Comparison of ENCODE assay signal across 11 cellular contexts in the genomic region with DNA sequence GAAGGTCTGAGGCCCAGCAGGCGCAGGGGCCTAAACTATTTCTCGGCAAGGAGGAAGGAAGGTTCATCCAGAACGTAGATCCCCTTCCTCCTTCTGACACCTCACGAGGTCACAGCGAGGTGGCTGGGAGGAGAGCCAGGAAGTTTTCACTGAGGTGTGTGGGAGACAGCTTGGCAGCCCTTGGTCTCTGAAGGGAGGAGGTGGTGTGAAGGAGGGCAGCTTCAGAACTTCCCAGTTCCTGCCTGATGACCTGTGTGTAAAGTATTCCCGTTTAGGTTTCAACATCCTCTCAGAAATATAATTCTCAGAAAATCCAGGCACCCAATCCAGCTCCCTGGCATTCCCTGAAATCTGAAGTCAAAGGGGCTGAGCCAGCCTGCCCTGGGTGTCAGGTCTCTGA. TPM values are rescaled to one million over a fixed set of nuclear protein-coding genes. Genes with fewer than 3 reads are reported as not detected.
DNase-seq lines count a peak whose midpoint lies in the region; ATAC-seq and TF ChIP-seq lines count a peak whose summit lies in the region.
"Not testable (repeated sequence)": the region's sequence is repeated elsewhere in the genome, so short reads cannot be mapped to it uniquely, and the experiment has no call there.
"Had no signal": no experiment of that assay in that cellular context is flagged by ENCODE, and none has a peak within 500 bp of the region (broad histone marks: within the 10 kb centered on the region; RNA-seq: fewer than 3 reads in every experiment).

No MANE protein-coding gene starts in this region.

- not testable (repeated sequence) for H3K9me3 Mint-ChIP-seq in Caco-2 (ENCODE audit: unreplicated experiment); mesothelial cell of epicardium

- H3K4me2 ChIP-seq in IMR-90 (ENCODE audit: low read depth, low read length), result not testable (repeated sequence)

- not testable (repeated sequence) for H3K79me1 ChIP-seq in IMR-90 (ENCODE audit: low read depth in 1 of 2, low read length in 2 of 2)

- CTCF ChIA-PET in Caco-2 (lab: Charles Lee); IMR-90 (lab: Yijun Ruan, JAX): not testable (repeated sequence)

- DNase-seq in Caco-2; breast epithelium (ENCODE audit: low spot score in 2 of 2); esophagus muscularis mucosa (ENCODE audit: extremely low spot score); mesothelial cell of epicardium (ENCODE audit: low spot score in 2 of 2, unreplicated experiment in 2 of 2): not testable (repeated sequence)
- DNase-seq in HCEC 1CT, result peak; percentile 3
- peak; percentile 7 for DNase-seq in IMR-90
- peak; percentile 16 for DNase-seq in left ventricle myocardium inferior
- DNase-seq in upper lobe of right lung, result peak; percentile 73

- BruUV-seq in Caco-2 (replicated peaks; lab: Mats Ljungman, UMichigan); IMR-90 (replicated peaks; lab: Mats Ljungman, UMichigan): not testable (repeated sequence)

- H2BK20ac ChIP-seq in IMR-90 (ENCODE audit: low read depth, low read length), result not testable (repeated sequence)

- H3K9me3 ChIP-seq in Caco-2; IMR-90 (ENCODE audit: control insufficient read depth, insufficient read depth, low read length); breast epithelium; esophagus muscularis mucosa; left ventricle myocardium inferior (replicated peaks); upper lobe of right lung: not testable (repeated sequence)

- peak overlapping the region; percentile 15; the same call in 1 of the 2 replicates for H2BK120ac ChIP-seq in IMR-90 (ENCODE audit: low read depth, low read length)

- not testable (repeated sequence) for H2BK5ac ChIP-seq in IMR-90 (ENCODE audit: low read depth, low read length, poor library complexity, severe bottlenecking)

- H3K4me1 Mint-ChIP-seq in Caco-2 (ENCODE audit: low read depth, unreplicated experiment) (peaks cover 29% of the 10 kb centered on the region), mesothelial cell of epicardium (peaks cover 37% of the 10 kb centered on the region)

- peak overlapping the region; percentile 42 for H3K27ac Mint-ChIP-seq in Caco-2 (ENCODE audit: unreplicated experiment)
- peak overlapping the region; percentile 79 for H3K27ac Mint-ChIP-seq in mesothelial cell of epicardium

- dilution Hi-C loops in IMR-90 (cut with HindIII; ENCODE audit: low sequenced_read_pairs, unreplicated experiment), result not testable (repeated sequence)

- not testable (repeated sequence) for H3K27ac ChIP-seq in IMR-90 (ENCODE audit: insufficient read depth, low read length)
- H3K27ac ChIP-seq in breast epithelium, result peak overlapping the region; percentile 25 to 73
- H3K27ac ChIP-seq in esophagus muscularis mucosa (replicated peaks in 1 of 4), result peak overlapping the region; percentile 43 to 71 (median 64)
- peak overlapping the region; percentile 33 for H3K27ac ChIP-seq in left ventricle myocardium inferior (replicated peaks)
- H3K27ac ChIP-seq in upper lobe of right lung, result peak overlapping the region; percentile 58

- not testable (repeated sequence) for H3K14ac ChIP-seq in IMR-90 (replicated peaks; ENCODE audit: low read depth, low read length)

- no CpG with 5 or more reads among the region's 6 CpGs for WGBS in IMR-90 (ENCODE audit: extremely low coverage in 2 of 2, insufficient read length in 1 of 2), 2 experiments
- 0% methylated on average over 3 of the region's 6 CpGs for WGBS in esophagus muscularis mucosa

- H3K4me3 ChIP-seq in Caco-2 (ENCODE audit: low read depth, low read length); IMR-90 (ENCODE audit: insufficient read depth, low read depth, low read length); breast epithelium; esophagus muscularis mucosa; left ventricle myocardium inferior; upper lobe of right lung: not testable (repeated sequence)

- not testable (repeated sequence) for H4K5ac ChIP-seq in IMR-90 (ENCODE audit: low read depth, low read length)

- TF ChIP-seq RAD21 in IMR-90 (IDR thresholded peaks at IDR 0.05; ENCODE audit: low read length), result not testable (repeated sequence)

- not testable (repeated sequence) for H2AK5ac ChIP-seq in IMR-90 (ENCODE audit: low read depth, low read length)

- TF ChIP-seq CTCF in Caco-2 (IDR thresholded peaks at IDR 0.05; ENCODE audit: insufficient read depth in 1 of 2, low read depth in 1 of 2, low read length in 1 of 2, severe bottlenecking in 1 of 2, unreplicated experiment in 1 of 2); IMR-90 (conservative IDR thresholded peaks at IDR 0.05; ENCODE audit: low read depth, low read length); breast epithelium (IDR thresholded peaks at IDR 0.05); esophagus muscularis mucosa (IDR thresholded peaks at IDR 0.05); left ventricle myocardium inferior (IDR thresholded peaks at IDR 0.05; ENCODE audit: borderline replicate concordance); mesothelial cell of epicardium (IDR thresholded peaks at IDR 0.05; ENCODE audit: unreplicated experiment); upper lobe of right lung (IDR thresholded peaks at IDR 0.05): not testable (repeated sequence)

- not testable (repeated sequence) for H3K4me1 ChIP-seq in Caco-2; IMR-90 (ENCODE audit: control insufficient read depth, insufficient read depth, low read length); breast epithelium; left ventricle myocardium inferior
- H3K4me1 ChIP-seq in esophagus muscularis mucosa (peaks cover 0 to 12% (median 4%) of the 10 kb centered on the region in 4 donors), upper lobe of right lung (peaks cover 11% of the 10 kb centered on the region)

- H3K36me3 ChIP-seq in Caco-2 (ENCODE audit: control insufficient read depth, insufficient read depth, low read length); IMR-90 (ENCODE audit: control insufficient read depth, insufficient read depth, low read length); breast epithelium; esophagus muscularis mucosa; left ventricle myocardium inferior; upper lobe of right lung: not testable (repeated sequence)

- not testable (repeated sequence) for H2AFZ ChIP-seq in IMR-90 (replicated peaks; ENCODE audit: low read length, poor library complexity)

- H3K27me3 Mint-ChIP-seq in Caco-2 (ENCODE audit: insufficient read depth, unreplicated experiment); mesothelial cell of epicardium (ENCODE audit: low read depth): not testable (repeated sequence)

- not testable (repeated sequence) for ATAC-seq in IMR-90 (ENCODE audit: low read depth); upper lobe of right lung

- H4K91ac ChIP-seq in IMR-90 (ENCODE audit: insufficient read depth, low read depth, low read length), result not testable (repeated sequence)

- H3K9me1 ChIP-seq in IMR-90 (ENCODE audit: insufficient read depth, low read length), result not testable (repeated sequence)

- not testable (repeated sequence) for TF ChIP-seq EP300 in esophagus muscularis mucosa (IDR thresholded peaks at IDR 0.05)

- not testable (repeated sequence) for H3K9ac ChIP-seq in IMR-90 (ENCODE audit: low read depth, low read length)

- intact Hi-C loops in Caco-2 (cut with micrococcal nuclease; ENCODE audit: unreplicated experiment); IMR-90 (cut with micrococcal nuclease); breast epithelium (cut with DNase I; ENCODE audit: low total_unique reads); esophagus muscularis mucosa (cut with DNase I); left ventricle myocardium inferior (cut with micrococcal nuclease); upper lobe of right lung (cut with DNase I): not testable (repeated sequence)

- H3K4ac ChIP-seq in IMR-90 (ENCODE audit: low read depth, low read length), result not testable (repeated sequence)

- not testable (repeated sequence) for H3K18ac ChIP-seq in IMR-90 (ENCODE audit: low read depth, low read length)

- not testable (repeated sequence) for H2BK15ac ChIP-seq in IMR-90 (ENCODE audit: low read depth, low read length)

- not testable (repeated sequence) for H3K4me3 Mint-ChIP-seq in Caco-2 (ENCODE audit: unreplicated experiment); mesothelial cell of epicardium

- H4K8ac ChIP-seq in IMR-90 (ENCODE audit: low read depth in 2 of 2, low read length in 2 of 2), result peak overlapping the region in 1 of 2 experiments; percentile 60; a peak in 1 of 4 replicates

- not testable (repeated sequence) for H3K56ac ChIP-seq in IMR-90 (ENCODE audit: extremely low read depth, insufficient read depth, low read length)

- not testable (repeated sequence) for H4K20me1 ChIP-seq in IMR-90 (ENCODE audit: insufficient read depth, low read length)

- H3K23ac ChIP-seq in IMR-90 (ENCODE audit: low read depth, low read length), result not testable (repeated sequence)

- not testable (repeated sequence) for H3K36me3 Mint-ChIP-seq in Caco-2 (ENCODE audit: insufficient read depth, unreplicated experiment); mesothelial cell of epicardium

- not testable (repeated sequence) for H3K27me3 ChIP-seq in Caco-2 (replicated peaks; ENCODE audit: control insufficient read depth, insufficient read depth, low read length); IMR-90 (ENCODE audit: control insufficient read depth, insufficient read depth, low read length); breast epithelium; esophagus muscularis mucosa; left ventricle myocardium inferior (ENCODE audit: low read depth); upper lobe of right lung

- TF ChIP-seq POLR2A in IMR-90 (IDR thresholded peaks at IDR 0.05; ENCODE audit: low read depth, low read length); breast epithelium (IDR thresholded peaks at IDR 0.05); esophagus muscularis mucosa (IDR thresholded peaks at IDR 0.05; ENCODE audit: low read depth): not testable (repeated sequence)

- POLR2A ChIA-PET in Caco-2 (lab: Charles Lee); IMR-90 (lab: Charles Lee; ENCODE audit: unreplicated experiment): not testable (repeated sequence)

- in situ Hi-C loops in IMR-90 (cut with MboI; ENCODE audit: low sequenced_read_pairs), result not testable (repeated sequence)

- H2AK9ac ChIP-seq in IMR-90 (replicated peaks; ENCODE audit: low read depth, low read length, poor library complexity), result not testable (repeated sequence)

RNA-seq across cellular contexts. Expression of a gene that starts 22.9 kb away (rescaled TPM):
- total RNA-seq in Caco-2 (2022) (1.0 and 1.6 TPM in 2 replicates), IMR-90 (2012; rRNA removed) (not detected in 2 replicates), breast epithelium (1 to 10 TPM in 1 of 3 donors, not detected in 2; 1.3 TPM), esophagus muscularis mucosa (1 to 10 TPM in 1 of 4 donors, not detected in 3; 1.3 TPM), left ventricle myocardium inferior (not detected), mesothelial cell of epicardium (1.8 to 3.1 TPM (median 2.8 TPM) in 3 replicates), upper lobe of right lung (1.5 TPM)
- polyA plus RNA-seq in IMR-90 (2012; rRNA removed), result not detected in 2 replicates
- not detected in 2 replicates for polyA plus RNA-seq in IMR-90 (2012; cell fraction: cytosol; rRNA removed)
- polyA plus RNA-seq in IMR-90 (2012; cell fraction: nucleus; rRNA removed; ENCODE audit: low replicate concordance), result not detected in 2 replicates
- total RNA-seq: A172, LHCN-M2 had no signal
- polyA plus RNA-seq: SK-N-SH had no signal
